In genomic region chr17:60971515-60972369, GRCh38 we compare ENCODE assay signal across 7 cellular contexts.
DNase-seq lines count a peak whose midpoint lies in the region; ATAC-seq, FAIRE-seq and TF ChIP-seq lines count a peak whose summit lies in the region.

No MANE protein-coding gene starts in this region.

- no peaks in the 10 kb centered on the region for H3K9me3 ChIP-seq in K562 (replicated peaks; ENCODE audit: control insufficient read depth, insufficient read depth, low read depth, low read length)
- no peaks in the 10 kb centered on the region for H3K9me3 ChIP-seq in keratinocyte (ENCODE audit: control insufficient read depth, low read depth, low read length)

- H3K4me2 ChIP-seq in K562 (ENCODE audit: insufficient read depth, low read length), result no peak overlapping the region
- H3K4me2 ChIP-seq in keratinocyte (ENCODE audit: control insufficient read depth, extremely low read depth, insufficient read depth, low read depth, low read length), result no peak overlapping the region

- no peak overlapping the region for H3K4me3 ChIP-seq in K562
- no peak overlapping the region for H3K4me3 ChIP-seq in keratinocyte (ENCODE audit: control insufficient read depth in 2 of 3, extremely low read depth in 1 of 3, insufficient read depth in 2 of 3, low read depth in 1 of 3, low read length in 3 of 3)

- peak; percentile 54 for TF ChIP-seq CTCF in GM10266 (IDR thresholded peaks at IDR 0.05; ENCODE audit: control insufficient read depth, insufficient read depth, low read depth, missing control alignments)
- TF ChIP-seq CTCF in K562 (IDR thresholded peaks at IDR 0.05 in 2 of 3, conservative IDR thresholded peaks at IDR 0.05 in 1 of 3; ENCODE audit: insufficient read depth in 2 of 3, low read depth in 1 of 3, low read length in 3 of 3), result peak; percentile 50 to 71 (median 68)
- TF ChIP-seq CTCF in keratinocyte (optimal IDR thresholded peaks at IDR 0.05 in 1 of 3, IDR thresholded peaks at IDR 0.05 in 1 of 3, conservative IDR thresholded peaks at IDR 0.05 in 1 of 3; ENCODE audit: extremely low read depth in 1 of 3, insufficient read depth in 2 of 3, low read length in 3 of 3), result peak; percentile 66 to 81 (median 76)

- in situ Hi-C loops in K562 (cut with MboI), result no loop called here

- intact Hi-C loops in K562 (cut with micrococcal nuclease), result loop anchor here (5.0 to 10.0 kb wide), 2 partner anchors 247 to 581 kb away; no protein-coding TSS in a partner anchor

- POLR2A ChIA-PET in K562 (lab: Yijun Ruan, JAX), result interaction anchor here (0.7 to 1.2 kb wide), 2 partner anchors 31 to 251 kb away, joined by 3 read pairs; no protein-coding TSS in a partner anchor

- ATAC-seq in K562, result peak; percentile 74
- no peak for ATAC-seq in GM21381 (IDR thresholded peaks at IDR 0.05; ENCODE audit: unreplicated experiment)

- dilution Hi-C loops in keratinocyte (cut with MboI; ENCODE audit: extremely low pct_ligation_motif_present, low sequenced_read_pairs), result no loop called here

- FAIRE-seq in K562 (lab: Jason Lieb, UNC) (peak; percentile 67), keratinocyte (lab: Jason Lieb, UNC) (peak; percentile 41)

- H3K27ac ChIP-seq in K562 (ENCODE audit: extremely low read depth, low read depth, low read length) (no peak overlapping the region), keratinocyte (ENCODE audit: control insufficient read depth, insufficient read depth, low read length) (no peak overlapping the region)

- 3% methylated on average over 6 of the region's 6 CpGs for whole genome bisulfite sequencing in K562 (ENCODE audit: insufficient coverage, low coverage, missing lambda C conversion rate)

- no peaks in the 10 kb centered on the region for H3K9me1 ChIP-seq in K562 (ENCODE audit: control insufficient read depth, insufficient read depth, low read length)
- no peaks in the 10 kb centered on the region for H3K9me1 ChIP-seq in keratinocyte (ENCODE audit: control insufficient read depth, extremely low read depth, insufficient read depth, low read length)

- DNase-seq in GM10266 (ENCODE audit: extremely low spot score) (peak; percentile 54), KG1 (lab: John Stamatoyannopoulos, UW) (peak; percentile 32), RKO (ENCODE audit: low spot score) (peak; percentile 60), K562 (ENCODE audit: extremely low read depth in 1 of 4, low spot score in 3 of 4) (peak; percentile 11 to 48 (median 22)), keratinocyte (ENCODE audit: low read depth, low spot score) (no peak)
- DNase-seq in stimulated activated CD8-positive, alpha-beta memory T cell treated with anti-CD3 and anti-CD28 coated beads, Interleukin-12 subunit alpha, Interleukin-12 subunit beta, amount 100 ng/mL, for 1 hour (ENCODE audit: low read depth), result peak; percentile 1

- H4K20me1 ChIP-seq in K562 (replicated peaks; ENCODE audit: control insufficient read depth, insufficient read depth, low read length), result no peaks in the 10 kb centered on the region
- H4K20me1 ChIP-seq in keratinocyte (ENCODE audit: control insufficient read depth, extremely low read depth, insufficient read depth, low read length), result no peaks in the 10 kb centered on the region

- no peaks in the 10 kb centered on the region for H3K79me2 ChIP-seq in K562 (ENCODE audit: control insufficient read depth, insufficient read depth, low read length)
- H3K79me2 ChIP-seq in keratinocyte (ENCODE audit: control insufficient read depth, insufficient read depth, low read length), result no peaks in the 10 kb centered on the region

- CTCF ChIA-PET in K562 (lab: Yijun Ruan, JAX; ENCODE audit: low intra/inter-chr PET ratio), result interaction anchor here (0.7 to 2.1 kb wide), 5 partner anchors 387 to 866 kb away, joined by 3 to 9 read pairs (median 5); no protein-coding TSS in a partner anchor

- no peak for TF ChIP-seq EP300 in K562 (IDR thresholded peaks at IDR 0.05; ENCODE audit: low read length)

- H3K9ac ChIP-seq in K562 (ENCODE audit: insufficient read depth in 1 of 2, low read depth in 2 of 2, low read length in 2 of 2) (no peak overlapping the region), keratinocyte (ENCODE audit: control insufficient read depth, extremely low read depth, insufficient read depth, low read length) (no peak overlapping the region)

- H2AFZ ChIP-seq in K562 (ENCODE audit: low read depth, low read length) (0 out of 2 replicates have a peak overlapping the region, but pooled peaks have one; percentile 1), keratinocyte (ENCODE audit: control insufficient read depth, low read length) (peak overlapping the region; percentile 54)

- peak; percentile 80 to 84 for TF ChIP-seq RAD21 in K562 (CRISPR knock-in tag; conservative IDR thresholded peaks at IDR 0.05 in 1 of 2, IDR thresholded peaks at IDR 0.05 in 1 of 2)

- no peaks in the 10 kb centered on the region for H3K4me1 ChIP-seq in K562 (replicated peaks in 1 of 2; ENCODE audit: control insufficient read depth in 2 of 2, insufficient read depth in 2 of 2, low read length in 2 of 2)
- H3K4me1 ChIP-seq in keratinocyte (ENCODE audit: control insufficient read depth, extremely low read depth, insufficient read depth, low read length), result no peaks in the 10 kb centered on the region

- H3K36me3 ChIP-seq in K562 (ENCODE audit: control insufficient read depth, insufficient read depth, low read length) (no peaks in the 10 kb centered on the region), keratinocyte (ENCODE audit: control insufficient read depth in 2 of 2, extremely low read depth in 1 of 2, insufficient read depth in 2 of 2, low read length in 2 of 2) (no peaks in the 10 kb centered on the region)

- H3K27me3 ChIP-seq in K562 (ENCODE audit: control insufficient read depth in 2 of 2, insufficient read depth in 2 of 2, low read length in 2 of 2), result no peaks in the 10 kb centered on the region
- H3K27me3 ChIP-seq in keratinocyte (ENCODE audit: control insufficient read depth, extremely low read depth, insufficient read depth, low read length), result no peaks in the 10 kb centered on the region

- TF ChIP-seq POLR2A in K562 (conservative IDR thresholded peaks at IDR 0.05), result no peak

- no TSS peak for BruUV-seq in K562 (replicated peaks; lab: Mats Ljungman, UMichigan)

TF ChIP-seq in K562, 482 proteins besides CTCF, POLR2A, EP300 and RAD21:
- TF ChIP-seq DEAF1 (CRISPR knock-in tag; IDR thresholded peaks at IDR 0.05) (peak; percentile 44), CBFB (CRISPR knock-in tag; IDR thresholded peaks at IDR 0.05) (no peak), XRCC5 (IDR thresholded peaks at IDR 0.05; ENCODE audit: low read depth, low read length) (no peak), NFYB (IDR thresholded peaks at IDR 0.05; ENCODE audit: extremely low read depth, insufficient read length) (no peak), ZNF436 (CRISPR knock-in tag; IDR thresholded peaks at IDR 0.05) (no peak), SMC3 (conservative IDR thresholded peaks at IDR 0.05; ENCODE audit: insufficient read depth, low read depth, low read length) (peak; percentile 38), STAG1 (CRISPR knock-in tag; IDR thresholded peaks at IDR 0.05; ENCODE audit: borderline replicate concordance) (peak; percentile 68; the same call in 1 of the 2 replicates), ZNF277 (CRISPR knock-in tag; IDR thresholded peaks at IDR 0.05; ENCODE audit: borderline replicate concordance) (no peak), NFIC (IDR thresholded peaks at IDR 0.05) (no peak), ATF1 (CRISPR knock-in tag; IDR thresholded peaks at IDR 0.05) (no peak), ATF1 (tag; IDR thresholded peaks at IDR 0.05) (no peak), ADNP (tag; IDR thresholded peaks at IDR 0.05) (no peak), YY1 (IDR thresholded peaks at IDR 0.05; ENCODE audit: borderline replicate concordance in 1 of 3, control insufficient read depth in 1 of 3, extremely low read depth in 1 of 3, insufficient read depth in 3 of 3, insufficient read length in 1 of 3, insufficient replicate concordance in 2 of 3, low read depth in 1 of 3, low read length in 2 of 3) (peak in 1 of 3 experiments; percentile 27)
